19 cellular contexts compared by ENCODE assay signal in genomic region chr6:138036955-138037592, GRCh38.
DNase-seq lines count a peak whose midpoint lies in the region; TF ChIP-seq lines count a peak whose summit lies in the region.
"Had no signal": no experiment of that assay in that cellular context is flagged by ENCODE, and none has a peak within 500 bp of the region (broad histone marks: within the 10 kb centered on the region; RNA-seq: fewer than 3 reads in every experiment).

No MANE protein-coding gene starts in this region.

- CTCF ChIA-PET in HEK293T (lab: Yijun Ruan, JAX): no interaction called here

- intact Hi-C loops in tibial artery (cut with DNase I; ENCODE audit: low total_unique reads): no loop called here

- H3K4me1 ChIP-seq in tibial artery: no peaks in the 10 kb centered on the region
- H3K4me1 ChIP-seq: BLaER1 treated with 17β-estradiol and CSF1 and Interleukin-3, amounts not matched to agents 10 nM and 100 nM; uterus had no signal

- POLR2A ChIA-PET in HEK293T (lab: Yijun Ruan, JAX): no interaction called here

- H3K27ac ChIP-seq in WERI-Rb-1 (no peak overlapping the region), tibial artery (no peak overlapping the region)
- H3K27ac ChIP-seq: BLaER1 treated with 17β-estradiol and CSF1 and Interleukin-3, amounts not matched to agents 10 nM and 100 nM; uterus had no signal

- H3K4me3 ChIP-seq in WERI-Rb-1 (ENCODE audit: low read depth, low read length) (no peak overlapping the region), tibial artery (no peak overlapping the region)
- H3K4me3 ChIP-seq: BLaER1 treated with 17β-estradiol and CSF1 and Interleukin-3, amounts not matched to agents 10 nM and 100 nM; lung; uterus had no signal

- H3K9me3 ChIP-seq in WERI-Rb-1 (ENCODE audit: severe bottlenecking) (no peaks in the 10 kb centered on the region), tibial artery (no peaks in the 10 kb centered on the region)
- H3K9me3 ChIP-seq: uterus had no signal

- no peak for TF ChIP-seq CTCF in WERI-Rb-1 (IDR thresholded peaks at IDR 0.05; ENCODE audit: low read depth, low read length)
- TF ChIP-seq CTCF in tibial artery (IDR thresholded peaks at IDR 0.05): no peak

- DNase-seq in Caki2 (ENCODE audit: low read depth) (peak; percentile 94), HEK293T (ENCODE audit: extremely low spot score) (no peak), T1000 (lab: John Stamatoyannopoulos, UW) (peak; percentile 60), foreskin melanocyte (peak; percentile 62), cerebellar nuclear complex (lab: John Stamatoyannopoulos, UW) (no peak), WERI-Rb-1 (no peak), tibial artery (no peak), activated T-cell treated with anti-CD3 and anti-CD28 coated beads for 4 hours (no peak)
- DNase-seq: activated CD4-positive, alpha-beta T cell treated with anti-CD3 and anti-CD28 coated beads for 4 hours; activated naive CD8-positive, alpha-beta T cell treated with anti-CD3 and anti-CD28 coated beads for 36 hours; endodermal cell; hippocampal formation; NCI-H1092 treated with DMSO at 0.1 percent for 48 hours; NCI-H2081 treated with DMSO at 0.1 percent for 48 hours; NCI-H524; Right ventricle myocardium superior; uterus had no signal

- in situ Hi-C loops in Caki2 (cut with HindIII; ENCODE audit: low pct_unique_long_range_greater_than_20kb, low sequenced_read_pairs): no loop called here

- no peaks in the 10 kb centered on the region for H3K36me3 ChIP-seq in WERI-Rb-1
- no peaks in the 10 kb centered on the region for H3K36me3 ChIP-seq in tibial artery
- H3K36me3 ChIP-seq: BLaER1 treated with 17β-estradiol and CSF1 and Interleukin-3, amounts not matched to agents 10 nM and 100 nM; uterus had no signal

- H3K27me3 ChIP-seq in WERI-Rb-1 (ENCODE audit: insufficient read depth, low read depth, severe bottlenecking): no peaks in the 10 kb centered on the region
- H3K27me3 ChIP-seq in tibial artery: no peaks in the 10 kb centered on the region
- H3K27me3 ChIP-seq: BLaER1 treated with 17β-estradiol and CSF1 and Interleukin-3, amounts not matched to agents 10 nM and 100 nM; uterus had no signal

TF ChIP-seq in HEK293T, 16 proteins besides CTCF, POLR2A, EP300 and RAD21:
- TF ChIP-seq PKNOX1 (IDR thresholded peaks at IDR 0.05): peak; percentile 66
- peak; percentile 44; the same call in 1 of the 2 replicates for TF ChIP-seq CTBP1 (IDR thresholded peaks at IDR 0.05; ENCODE audit: borderline replicate concordance)
- no peak for TF ChIP-seq ELF4 (IDR thresholded peaks at IDR 0.05)

Comparison
In these comparisons a context has a peak if more than half of its experiments do, and no peak if none do; other contexts are left out.
1. DNase-seq: peak in Caki2 (single experiment), T1000 (single experiment) and foreskin melanocyte (single experiment); none in HEK293T (single experiment), cerebellar nuclear complex (0 of 2), WERI-Rb-1 (single experiment), tibial artery (0 of 2) and activated T-cell treated with anti-CD3 and anti-CD28 coated beads for 4 hours (single experiment).